11 cellular contexts compared by ENCODE assay signal in genomic region chr19:17418710-17419109, GRCh38. TPM values are rescaled to one million over a fixed set of nuclear protein-coding genes. Genes with fewer than 3 reads are reported as not detected.
A peak's percentile ranks its signal among the peaks of the same experiment; 100 is the strongest.
DNase-seq lines count a peak whose midpoint lies in the region; ATAC-seq and TF ChIP-seq lines count a peak whose summit lies in the region.
"Had no signal": no experiment of that assay in that cellular context is flagged by ENCODE, and none has a peak within 500 bp of the region (broad histone marks: within the 10 kb centered on the region; RNA-seq: fewer than 3 reads in every experiment).

No MANE protein-coding gene starts in this region.

- H3K79me2 ChIP-seq in hepatocyte, result peaks cover 2% of the 10 kb centered on the region

- H3K27ac ChIP-seq in right atrium auricular region (peak overlapping the region; percentile 76 to 80), WERI-Rb-1 (peak overlapping the region; percentile 51; the same call in 1 of the 2 replicates), hepatocyte (peak overlapping the region; percentile 76), vagina (peak overlapping the region; percentile 80)

- H3K4me2 ChIP-seq in hepatocyte, result peak overlapping the region; percentile 75

- no peaks in the 10 kb centered on the region for H4K20me1 ChIP-seq in hepatocyte (ENCODE audit: insufficient read depth, poor library complexity, severe bottlenecking)

- H3K4me3 ChIP-seq in right atrium auricular region (peak overlapping the region in 1 of 2 donors; percentile 93), WERI-Rb-1 (ENCODE audit: low read depth, low read length) (no peak overlapping the region), hepatocyte (peak overlapping the region; percentile 13), vagina (no peak overlapping the region)

- ATAC-seq in left cardiac atrium, result no peak
- ATAC-seq in GM21528 (IDR thresholded peaks at IDR 0.05; ENCODE audit: low FRiP score, unreplicated experiment), result no peak

- intact Hi-C loops in left cardiac atrium (cut with DNase I) (no loop called here), vagina (cut with DNase I) (no loop called here)

- WGBS in hepatocyte (ENCODE audit: low lambda C conversion rate, missing lambda C conversion rate), result 40% methylated on average over 3 of the region's 3 CpGs

- DNase-seq in right atrium auricular region (ENCODE audit: low spot score) (no peak), left cardiac atrium (no peak), WERI-Rb-1 (no peak), hepatocyte (ENCODE audit: low spot score) (no peak), vagina (ENCODE audit: extremely low spot score in 2 of 2) (no peak), NCI-H1092 (lab: John Stamatoyannopoulos, UW) (no peak)
- no peak for DNase-seq in central memory CD4-positive, alpha-beta T cell
- DNase-seq: DMS 273 treated with DMSO at 0.1 percent for 48 hours; effector CD8-positive, alpha-beta T cell; NCI-H526 had no signal

- no peak for TF ChIP-seq POLR2A in vagina (IDR thresholded peaks at IDR 0.05)

- TF ChIP-seq CTCF in right atrium auricular region (IDR thresholded peaks at IDR 0.05) (no peak), WERI-Rb-1 (IDR thresholded peaks at IDR 0.05; ENCODE audit: low read depth, low read length) (no peak), hepatocyte (IDR thresholded peaks at IDR 0.05; ENCODE audit: poor library complexity) (no peak), vagina (IDR thresholded peaks at IDR 0.05) (no peak)

- H2AFZ ChIP-seq in hepatocyte, result peak overlapping the region; percentile 64

- H3K9me3 ChIP-seq in right atrium auricular region (no peaks in the 10 kb centered on the region), WERI-Rb-1 (ENCODE audit: severe bottlenecking) (no peaks in the 10 kb centered on the region), hepatocyte (ENCODE audit: low read depth) (no peaks in the 10 kb centered on the region), vagina (no peaks in the 10 kb centered on the region)

- H3K9me2 ChIP-seq in hepatocyte (replicated peaks; ENCODE audit: insufficient read depth), result no peaks in the 10 kb centered on the region

- H3K4me1 ChIP-seq in right atrium auricular region (peaks cover 0 to 15% of the 10 kb centered on the region in 2 donors), hepatocyte (ENCODE audit: insufficient read depth) (peaks cover 12% of the 10 kb centered on the region), vagina (peaks cover 16% of the 10 kb centered on the region)

- no peaks in the 10 kb centered on the region for H3K27me3 ChIP-seq in right atrium auricular region
- no peaks in the 10 kb centered on the region for H3K27me3 ChIP-seq in WERI-Rb-1 (ENCODE audit: insufficient read depth, low read depth, severe bottlenecking)
- no peaks in the 10 kb centered on the region for H3K27me3 ChIP-seq in hepatocyte
- no peaks in the 10 kb centered on the region for H3K27me3 ChIP-seq in vagina

- H3K36me3 ChIP-seq in right atrium auricular region (no peaks in the 10 kb centered on the region), WERI-Rb-1 (peaks cover 12% of the 10 kb centered on the region), hepatocyte (replicated peaks; ENCODE audit: insufficient read depth, low read depth) (no peaks in the 10 kb centered on the region), vagina (no peaks in the 10 kb centered on the region)

RNA-seq across cellular contexts. Expression of gene MVB12A, which starts 1.1 kb away (rescaled TPM):
- total RNA-seq in right atrium auricular region, result 10 to 100 TPM; 24.8 to 39.0 TPM
- total RNA-seq in left cardiac atrium, result 10 to 100 TPM; 22.6 to 24.8 TPM
- 36.1 and 46.4 TPM in 2 replicates for total RNA-seq in hepatocyte
- polyA plus RNA-seq in hepatocyte, result 65.2 and 77.1 TPM in 2 replicates
- total RNA-seq in vagina, result 53.3 TPM

RNA-seq across cellular contexts. Expression of gene BST2, which starts 13.3 kb away (rescaled TPM):
- total RNA-seq in right atrium auricular region (10 to 100 TPM; 32.1 to 35.3 TPM), left cardiac atrium (10 to 100 TPM; 56.9 to 72.6 TPM), hepatocyte (43.2 and 50.1 TPM in 2 replicates), vagina (88.4 TPM)
- polyA plus RNA-seq in hepatocyte, result 129 and 195 TPM in 2 replicates

RNA-seq across cellular contexts. Expression of gene CCDC194, which starts 24.7 kb away (rescaled TPM):
- total RNA-seq in right atrium auricular region (not detected), left cardiac atrium (not detected), hepatocyte (not detected in 2 replicates), vagina (not detected)
- polyA plus RNA-seq in hepatocyte, result 0.80 TPM in 1 of 2 replicates, not detected in the other

RNA-seq across cellular contexts. Expression of gene TMEM221, which starts 29.8 kb away (rescaled TPM):
- total RNA-seq in right atrium auricular region, result under 1 TPM; 0.30 to 0.51 TPM
- under 1 TPM; 0.18 to 0.21 TPM for total RNA-seq in left cardiac atrium
- 1.0 and 1.2 TPM in 2 replicates for total RNA-seq in hepatocyte
- polyA plus RNA-seq in hepatocyte, result 2.0 and 2.5 TPM in 2 replicates
- 0.49 TPM for total RNA-seq in vagina

RNA-seq across cellular contexts. Expression of gene PLVAP, which starts 41.6 kb away (rescaled TPM):
- 10 to 100 TPM; 48.3 to 83.7 TPM for total RNA-seq in right atrium auricular region
- 100 to 1,000 TPM; 102 to 137 TPM for total RNA-seq in left cardiac atrium
- 1.4 and 1.8 TPM in 2 replicates for total RNA-seq in hepatocyte
- 2.5 and 5.3 TPM in 2 replicates for polyA plus RNA-seq in hepatocyte
- 74.9 TPM for total RNA-seq in vagina
